14 cellular contexts compared by ENCODE assay signal in the genomic region with DNA sequence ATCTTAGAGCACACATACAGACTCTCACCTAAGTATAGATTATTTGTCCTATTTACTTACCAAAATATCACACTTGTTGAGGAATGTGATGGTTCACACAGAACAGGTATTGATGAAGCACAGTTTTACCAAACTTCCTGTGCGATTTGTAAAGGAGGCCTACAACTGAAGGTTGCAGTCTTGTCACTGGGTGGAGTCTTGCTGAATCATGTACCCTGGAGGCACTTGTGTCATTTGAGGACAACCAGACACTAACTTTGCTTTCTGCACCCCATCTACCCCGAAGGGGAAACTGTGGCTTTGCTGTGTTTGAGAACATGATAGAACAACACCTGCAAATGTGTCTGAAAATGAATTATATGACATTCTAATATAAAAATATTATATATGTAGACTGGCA. TPM values are rescaled to one million over a fixed set of nuclear protein-coding genes. Genes with fewer than 3 reads are reported as not detected.
DNase-seq lines count a peak whose midpoint lies in the region; ATAC-seq, FAIRE-seq and TF ChIP-seq lines count a peak whose summit lies in the region.
"Had no signal": no experiment of that assay in that cellular context is flagged by ENCODE, and none has a peak within 500 bp of the region (broad histone marks: within the 10 kb centered on the region; RNA-seq: fewer than 3 reads in every experiment).

No MANE protein-coding gene starts in this region.

- ATAC-seq in A549: no peak

- FAIRE-seq in A549 (lab: Jason Lieb, UNC): no peak
- FAIRE-seq: G401.6 had no signal

- DNase-seq in A549 (ENCODE audit: low read depth in 1 of 2, low spot score in 1 of 2) (no peak), Calu3 (no peak), SK-MEL-5 (ENCODE audit: low read depth, low spot score) (peak; percentile 46), epithelial cell of prostate (ENCODE audit: low read depth, low spot score) (peak; percentile 57), amygdala (lab: John Stamatoyannopoulos, UW) (no peak), NCI-H1417 treated with DMSO at 0.1 percent for 48 hours (lab: John Stamatoyannopoulos, UW) (no peak), head of caudate nucleus (no peak), glomerular visceral epithelial cell (ENCODE audit: extremely low spot score) (no peak)
- DNase-seq: activated CD8-positive, alpha-beta memory T cell treated with anti-CD3 and anti-CD28 coated beads for 24 hours; cortex of kidney; KBM-7; right lobe of liver had no signal

- TF ChIP-seq POLR2A in A549 (IDR thresholded peaks at IDR 0.05; ENCODE audit: low read length): no peak

- TF ChIP-seq CTCF in A549 (IDR thresholded peaks at IDR 0.05) (no peak), Calu3 (IDR thresholded peaks at IDR 0.05; ENCODE audit: unreplicated experiment) (no peak)

- POLR2A ChIA-PET in A549 (lab: Yijun Ruan, JAX): no interaction called here

- peak overlapping the region; percentile 66; the same call in 2 of the 3 replicates for H3K4me3 ChIP-seq in A549
- H3K4me3 ChIP-seq: right lobe of liver had no signal

- CTCF ChIA-PET in A549 (lab: Yijun Ruan, JAX): interaction anchor here (0.8 to 14.7 kb wide), 6 partner anchors 22 to 133 kb away, joined by 3 to 148 read pairs (median 5); a partner anchor contains a TSS
- CTCF ChIA-PET in Calu3 (lab: Charles Lee): no interaction called here

- H3K4me1 ChIP-seq in A549: peaks cover 79% of the 10 kb centered on the region

- no peaks in the 10 kb centered on the region for H3K9me3 Mint-ChIP-seq in Calu3 (ENCODE audit: low read depth, unreplicated experiment)

- intact Hi-C loops in Calu3 (cut with micrococcal nuclease; ENCODE audit: unreplicated experiment) (loop anchor here (5.0 kb wide), 1 partner anchor 67 kb away; no protein-coding TSS in a partner anchor), head of caudate nucleus (cut with DNase I) (no loop called here)

- H3K4me1 Mint-ChIP-seq in Calu3 (ENCODE audit: low read depth, unreplicated experiment): peaks cover 17% of the 10 kb centered on the region

- H3K9me3 ChIP-seq in A549: no peaks in the 10 kb centered on the region
- H3K9me3 ChIP-seq: right lobe of liver had no signal

- no peaks in the 10 kb centered on the region for H3K27me3 Mint-ChIP-seq in Calu3 (ENCODE audit: unreplicated experiment)

- no peak for TF ChIP-seq RAD21 in A549 (conservative IDR thresholded peaks at IDR 0.05 in 1 of 2, IDR thresholded peaks at IDR 0.05 in 1 of 2)

- TF ChIP-seq EP300 in A549 (IDR thresholded peaks at IDR 0.05): no peak

- H3K27ac Mint-ChIP-seq in Calu3 (ENCODE audit: unreplicated experiment): peak overlapping the region; percentile 97

- H3K36me3 Mint-ChIP-seq in Calu3 (ENCODE audit: insufficient read depth, unreplicated experiment): peaks cover 96% of the 10 kb centered on the region

- BruUV-seq in Calu3 (replicated peaks; lab: Mats Ljungman, UMichigan): no TSS peak

- in situ Hi-C loops in SK-MEL-5 (cut with HindIII; ENCODE audit: low pct_unique_long_range_greater_than_20kb, low sequenced_read_pairs): no loop called here

- peak overlapping the region; percentile 89 to 91 for H3K27ac ChIP-seq in A549
- H3K27ac ChIP-seq in epithelial cell of prostate: peak overlapping the region; percentile 52
- H3K27ac ChIP-seq: C4-2B had no signal

- H3K4me2 ChIP-seq in A549: peak overlapping the region; percentile 94

- peak overlapping the region; percentile 86 for H3K4me3 Mint-ChIP-seq in Calu3 (ENCODE audit: low read depth, unreplicated experiment)

- WGBS in A549 (ENCODE audit: missing lambda C conversion rate): 3% methylated on average over 2 of the region's 2 CpGs

TF ChIP-seq in A549, 52 proteins besides CTCF, POLR2A, EP300 and RAD21:
- TF ChIP-seq TFCP2L1 (CRISPR knock-in tag; IDR thresholded peaks at IDR 0.05): no peak
- no peak for TF ChIP-seq ZC3H11A (IDR thresholded peaks at IDR 0.05)
- TF ChIP-seq, protein P1, sequence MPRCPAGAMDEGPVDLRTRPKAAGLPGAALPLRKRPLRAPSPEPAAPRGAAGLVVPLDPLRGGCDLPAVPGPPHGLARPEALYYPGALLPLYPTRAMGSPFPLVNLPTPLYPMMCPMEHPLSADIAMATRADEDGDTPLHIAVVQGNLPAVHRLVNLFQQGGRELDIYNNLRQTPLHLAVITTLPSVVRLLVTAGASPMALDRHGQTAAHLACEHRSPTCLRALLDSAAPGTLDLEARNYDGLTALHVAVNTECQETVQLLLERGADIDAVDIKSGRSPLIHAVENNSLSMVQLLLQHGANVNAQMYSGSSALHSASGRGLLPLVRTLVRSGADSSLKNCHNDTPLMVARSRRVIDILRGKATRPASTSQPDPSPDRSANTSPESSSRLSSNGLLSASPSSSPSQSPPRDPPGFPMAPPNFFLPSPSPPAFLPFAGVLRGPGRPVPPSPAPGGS (IDR thresholded peaks at IDR 0.05): no peak
- TF ChIP-seq TP53 (CRISPR knock-in tag; IDR thresholded peaks at IDR 0.05): 0 out of 2 replicates have a peak, but pooled peaks have one; percentile 28
- TF ChIP-seq RNF2 (IDR thresholded peaks at IDR 0.05; ENCODE audit: borderline replicate concordance, low read depth): no peak
- no peak for TF ChIP-seq ESRRA (IDR thresholded peaks at IDR 0.05; ENCODE audit: borderline replicate concordance, low read length)
- no peak for TF ChIP-seq CEBPB (IDR thresholded peaks at IDR 0.05)
- TF ChIP-seq KDM5A (IDR thresholded peaks at IDR 0.05): no peak
- TF ChIP-seq MAZ (IDR thresholded peaks at IDR 0.05; ENCODE audit: borderline replicate concordance, low read depth, low read length): no peak
- peak; percentile 11 for TF ChIP-seq MAFK (IDR thresholded peaks at IDR 0.05; ENCODE audit: partially characterized antibody)
- TF ChIP-seq FOSL2 (IDR thresholded peaks at IDR 0.05): no peak
- peak; percentile 45 for TF ChIP-seq FOSL2 (CRISPR knock-in tag; IDR thresholded peaks at IDR 0.05)
- TF ChIP-seq, protein P2, sequence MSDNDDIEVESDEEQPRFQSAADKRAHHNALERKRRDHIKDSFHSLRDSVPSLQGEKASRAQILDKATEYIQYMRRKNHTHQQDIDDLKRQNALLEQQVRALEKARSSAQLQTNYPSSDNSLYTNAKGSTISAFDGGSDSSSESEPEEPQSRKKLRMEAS (IDR thresholded peaks at IDR 0.05): no peak
- no peak for TF ChIP-seq KDM1A (IDR thresholded peaks at IDR 0.05; ENCODE audit: low read depth)

RNA-seq across cellular contexts. Expression of a gene that starts 32.4 kb away (rescaled TPM):
- polyA plus RNA-seq in A549 (2011; rRNA removed) (4.7 and 7.2 TPM in 2 replicates), A549 (2017; fragmentation: RNase III; extraction: RNeasy Plus Mini Kit Qiagen cat#74134 plus additional on column Dnase treatment) (13.0 to 13.8 TPM (median 13.5 TPM) in 3 replicates)
- polyA plus RNA-seq in A549 (2012; cell fraction: cytosol; rRNA removed): 2.1 and 2.9 TPM in 2 replicates
- polyA plus RNA-seq in A549 (2012; cell fraction: nucleus; rRNA removed): 1.1 and 1.9 TPM in 2 replicates
- polyA minus RNA-seq in A549 (2011; rRNA and poly(A)+ RNA removed): 1.5 and 1.6 TPM in 2 replicates
- 13.9 and 15.1 TPM in 2 replicates for total RNA-seq in Calu3 (2022)
- 18.2 and 19.6 TPM in 2 replicates for total RNA-seq in SK-MEL-5 (2014; rRNA removed; shearing (Covaris generic))
- polyA plus RNA-seq in SK-MEL-5 (2015; cell fraction: cytosol; rRNA removed): 7.2 and 7.4 TPM in 2 replicates
- 1.7 and 3.8 TPM in 2 replicates for polyA plus RNA-seq in SK-MEL-5 (2015; cell fraction: nucleus; rRNA removed)

Comparison
In these comparisons a context has a peak if more than half of its experiments do, and no peak if none do; other contexts are left out.
1. DNase-seq: peak in SK-MEL-5 (single experiment) and epithelial cell of prostate (single experiment); none in A549 (0 of 2), Calu3 (single experiment), amygdala (0 of 56), NCI-H1417 treated with DMSO at 0.1 percent for 48 hours (single experiment), head of caudate nucleus (0 of 42) and glomerular visceral epithelial cell (single experiment).